Comparison of ENCODE assay signal across 9 cellular contexts in genomic region chr17:41667280-41668008, GRCh38. TPM values are rescaled to one million over a fixed set of nuclear protein-coding genes. Genes with fewer than 3 reads are reported as not detected.
DNase-seq lines count a peak whose midpoint lies in the region; ATAC-seq and TF ChIP-seq lines count a peak whose summit lies in the region.
"Had no signal": no experiment of that assay in that cellular context is flagged by ENCODE, and none has a peak within 500 bp of the region (broad histone marks: within the 10 kb centered on the region; RNA-seq: fewer than 3 reads in every experiment).

No MANE protein-coding gene starts in this region.

- peaks cover 21 to 22% of the 10 kb centered on the region in 2 donors for H3K4me1 Mint-ChIP-seq in immature natural killer cell

- H3K36me3 ChIP-seq in heart right ventricle (no peaks in the 10 kb centered on the region), WERI-Rb-1 (no peaks in the 10 kb centered on the region), uterus (no peaks in the 10 kb centered on the region)

- TF ChIP-seq POLR2A in uterus (IDR thresholded peaks at IDR 0.05): no peak

- no peaks in the 10 kb centered on the region for H3K9me3 Mint-ChIP-seq in immature natural killer cell

- intact Hi-C loops in heart right ventricle (cut with DNase I): loop anchor here in 4 of 10 donors (2.0 to 10.0 kb wide), 4 partner anchors 811 to 1053 kb away; no protein-coding TSS in a partner anchor
- intact Hi-C loops in right cardiac atrium (cut with DNase I): loop anchor here in 2 of 4 donors (10.0 kb wide), 2 partner anchors 763 to 863 kb away; no protein-coding TSS in a partner anchor
- intact Hi-C loops in uterus (cut with DNase I; ENCODE audit: low total_unique reads): loop anchor here (10.0 kb wide), 1 partner anchor 863 kb away; no protein-coding TSS in a partner anchor

- H3K4me3 ChIP-seq in heart right ventricle (peak overlapping the region in 5 of 10 donors; percentile 57 to 68 (median 60)), right cardiac atrium (ENCODE audit: low read length) (no peak overlapping the region), WERI-Rb-1 (ENCODE audit: low read depth, low read length) (peak overlapping the region; percentile 58), uterus (no peak overlapping the region)

- H3K27me3 Mint-ChIP-seq in immature natural killer cell (ENCODE audit: low read depth in 3 of 3): peaks cover 8 to 12% (median 9%) of the 10 kb centered on the region in 3 donors

- ATAC-seq in heart right ventricle: no peak
- ATAC-seq in right cardiac atrium: no peak
- no peak for ATAC-seq in GM21367 (IDR thresholded peaks at IDR 0.05; ENCODE audit: unreplicated experiment)
- no peak for ATAC-seq in HG02588 (IDR thresholded peaks at IDR 0.05; ENCODE audit: unreplicated experiment)

- peak overlapping the region; percentile 3 to 97 (median 90) for H3K4me3 Mint-ChIP-seq in immature natural killer cell

- H3K9me3 ChIP-seq in heart right ventricle: no peaks in the 10 kb centered on the region
- no peaks in the 10 kb centered on the region for H3K9me3 ChIP-seq in right cardiac atrium (ENCODE audit: control insufficient read depth, low read length)
- H3K9me3 ChIP-seq in WERI-Rb-1 (ENCODE audit: severe bottlenecking): no peaks in the 10 kb centered on the region
- H3K9me3 ChIP-seq in uterus: no peaks in the 10 kb centered on the region

- no peaks in the 10 kb centered on the region for H3K36me3 Mint-ChIP-seq in immature natural killer cell

- peak overlapping the region in 7 of 10 donors; percentile 71 to 89 (median 77) for H3K27ac ChIP-seq in heart right ventricle
- H3K27ac ChIP-seq in right cardiac atrium (ENCODE audit: low read length): no peak overlapping the region
- no peak overlapping the region for H3K27ac ChIP-seq in WERI-Rb-1
- H3K27ac ChIP-seq in uterus: peak overlapping the region; percentile 84 to 96

- H3K27me3 ChIP-seq in heart right ventricle (no peaks in the 10 kb centered on the region), right cardiac atrium (ENCODE audit: control insufficient read depth, insufficient read depth) (no peaks in the 10 kb centered on the region), WERI-Rb-1 (ENCODE audit: insufficient read depth, low read depth, severe bottlenecking) (no peaks in the 10 kb centered on the region), uterus (no peaks in the 10 kb centered on the region)

- H3K27ac Mint-ChIP-seq in immature natural killer cell: peak overlapping the region; percentile 97 to 99 (median 98)

- WGBS in heart right ventricle, 2 donors: 47 to 52% methylated on average over 23 of the region's 23 CpGs
- 44% methylated on average over 23 of the region's 23 CpGs for WGBS in right cardiac atrium

- peak in 1 of 9 donors; percentile 34 for TF ChIP-seq CTCF in heart right ventricle (IDR thresholded peaks at IDR 0.05)
- TF ChIP-seq CTCF in WERI-Rb-1 (IDR thresholded peaks at IDR 0.05; ENCODE audit: low read depth, low read length): no peak
- TF ChIP-seq CTCF in uterus (IDR thresholded peaks at IDR 0.05): no peak

- no peak for DNase-seq in heart right ventricle
- DNase-seq in right cardiac atrium: no peak
- DNase-seq in WERI-Rb-1: no peak
- DNase-seq in immature natural killer cell: no peak
- no peak for DNase-seq in uterus
- DNase-seq in HCEC 1CT: no peak

- H3K4me1 ChIP-seq in heart right ventricle (peaks cover 0 to 34% (median 14%) of the 10 kb centered on the region in 9 donors), right cardiac atrium (ENCODE audit: control insufficient read depth, insufficient read depth, low read length) (no peaks in the 10 kb centered on the region), uterus (peaks cover 0 to 4% of the 10 kb centered on the region in 2 donors)

RNA-seq across cellular contexts. Expression of gene EIF1, which starts 21.2 kb away (rescaled TPM):
- total RNA-seq in heart right ventricle (1,000 to 10,000 TPM; 1,115 to 1,330 (median 1,284) TPM), right cardiac atrium (1,000 to 10,000 TPM in 2 of 4 donors, 100 to 1,000 TPM in 2; 959 to 1,186 (median 1,014) TPM), uterus (100 to 1,000 TPM in 3 of 4 donors, 10 to 100 TPM in 1; 83.5 to 796 (median 199) TPM)
- polyA plus RNA-seq in heart right ventricle (1,000 to 10,000 TPM in 1 of 2 donors, 100 to 1,000 TPM in 1; 551 to 1,123 TPM), right cardiac atrium (983 TPM), immature natural killer cell (1,000 to 10,000 TPM in 1 of 3 donors, 100 to 1,000 TPM in 2; 639 to 1,260 (median 915) TPM)

RNA-seq across cellular contexts. Expression of gene KRT17, which starts 43.1 kb away (rescaled TPM):
- total RNA-seq in heart right ventricle: not detected
- polyA plus RNA-seq in heart right ventricle: under 1 TPM in 1 of 2 donors, not detected in 1; 0.07 TPM
- total RNA-seq in right cardiac atrium: not detected
- 0.09 TPM for polyA plus RNA-seq in right cardiac atrium
- not detected for polyA plus RNA-seq in immature natural killer cell
- 10 to 100 TPM in 1 of 4 donors, under 1 TPM in 1, not detected in 2; 0.70 to 12.6 TPM for total RNA-seq in uterus

RNA-seq across cellular contexts. Expression of gene GAST, which starts 44.7 kb away (rescaled TPM):
- total RNA-seq in heart right ventricle (not detected), right cardiac atrium (not detected), uterus (not detected)
- polyA plus RNA-seq in heart right ventricle (not detected), right cardiac atrium (not detected), immature natural killer cell (not detected)
- total RNA-seq: LHCN-M2 had no signal

RNA-seq across cellular contexts. Expression of gene KRT16, which starts 54.9 kb away (rescaled TPM):
- under 1 TPM in 1 of 10 donors, not detected in 9; 0.15 TPM for total RNA-seq in heart right ventricle
- under 1 TPM; 0.12 to 0.44 TPM for polyA plus RNA-seq in heart right ventricle
- total RNA-seq in right cardiac atrium: not detected
- 0.27 TPM for polyA plus RNA-seq in right cardiac atrium
- polyA plus RNA-seq in immature natural killer cell: not detected
- not detected for total RNA-seq in uterus
- total RNA-seq: LHCN-M2 had no signal

Comparison
In these comparisons a context has a peak if more than half of its experiments do, and no peak if none do; other contexts are left out.
1. H3K27ac ChIP-seq: peak in heart right ventricle (7 of 10) and uterus (2 of 2); none in right cardiac atrium (single experiment) and WERI-Rb-1 (single experiment).